24 cellular contexts compared by ENCODE assay signal in the genomic region with DNA sequence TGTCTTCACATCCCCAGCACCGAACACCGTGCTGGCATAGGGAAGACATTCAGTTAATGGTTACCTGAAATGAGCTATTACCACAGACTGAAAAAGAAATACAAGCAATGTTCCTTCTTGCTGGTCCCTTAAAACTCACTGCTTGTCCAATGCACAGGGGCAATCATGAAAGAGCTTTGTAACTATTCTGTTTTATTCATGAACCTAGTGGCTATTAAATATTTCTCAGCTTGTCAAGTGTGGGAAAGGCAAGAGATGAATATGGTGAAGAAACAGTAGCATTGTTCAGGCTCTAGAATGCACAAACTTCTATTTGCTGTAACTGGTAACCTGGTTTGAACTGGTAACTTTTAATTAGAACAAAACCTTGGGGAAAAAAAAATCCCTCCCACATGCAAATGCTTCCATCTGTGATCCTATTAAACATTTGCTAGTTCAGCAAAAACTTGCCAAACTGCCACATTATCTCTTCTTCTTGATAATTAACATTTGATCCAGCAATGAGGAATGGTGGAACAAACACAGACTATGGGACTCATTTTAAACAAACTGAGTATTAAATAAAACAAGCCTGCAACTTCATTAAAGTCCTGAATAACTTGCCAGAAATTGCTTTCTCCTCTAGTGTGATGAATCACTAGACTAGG. TPM values are rescaled to one million over a fixed set of nuclear protein-coding genes. Genes with fewer than 3 reads are reported as not detected.
"Had no signal": no experiment of that assay in that cellular context is flagged by ENCODE, and none has a peak within 500 bp of the region (broad histone marks: within the 10 kb centered on the region; RNA-seq: fewer than 3 reads in every experiment).

No MANE protein-coding gene starts in this region.

- FAIRE-seq: TTC549 had no signal

- H3K9me3 ChIP-seq: adrenal gland, ascending aorta, esophagus squamous epithelium, gastroesophageal sphincter, testis, uterus had no signal

- H3K9ac ChIP-seq: parathyroid adenoma had no signal

- H3K27ac Mint-ChIP-seq: activated naive CD8-positive, alpha-beta T cell; endodermal cell; nephron progenitor cell had no signal

- H3K4me1 Mint-ChIP-seq: endodermal cell had no signal

- DNase-seq: activated CD4-positive, alpha-beta T cell treated with anti-CD3 and anti-CD28 coated beads for 1 hour; activated gamma-delta T cell treated with Interleukin-2 at 50 U/mL for 16 hours; activated T-cell treated with anti-CD3 and anti-CD28 coated beads, Interleukin-2, amount 50 U/mL, for 1 hour; endodermal cell; esophagus squamous epithelium; head of caudate nucleus; hypothalamus; left cardiac atrium; mesenchymal stem cell; nephron progenitor cell; stimulated activated CD4-positive, alpha-beta T cell treated with anti-CD3 and anti-CD28 coated beads, Interleukin-2, amount 100 ng/mL, for 48 hours; stimulated activated naive CD4-positive, alpha-beta T cell; testis; trophoblast cell; uterus; WERI-Rb-1 had no signal

- H3K27ac ChIP-seq: adrenal gland, ascending aorta, coronary artery, esophagus squamous epithelium, gastroesophageal sphincter, parathyroid adenoma, testis, uterus, WERI-Rb-1 had no signal

- ATAC-seq: gastroesophageal sphincter, left cardiac atrium had no signal

- H3K4me3 Mint-ChIP-seq: activated naive CD8-positive, alpha-beta T cell; endodermal cell; nephron progenitor cell had no signal

- H3K36me3 ChIP-seq: adrenal gland, ascending aorta, esophagus squamous epithelium, gastroesophageal sphincter, uterus, WERI-Rb-1 had no signal

- H3K79me2 ChIP-seq: parathyroid adenoma had no signal

- H2AFZ ChIP-seq: parathyroid adenoma had no signal

- H3K36me3 Mint-ChIP-seq: activated naive CD8-positive, alpha-beta T cell had no signal

- H3K4me1 ChIP-seq: adrenal gland, ascending aorta, esophagus squamous epithelium, gastroesophageal sphincter, parathyroid adenoma, testis, uterus had no signal

- H3K4me3 ChIP-seq: adrenal gland, ascending aorta, coronary artery, esophagus squamous epithelium, gastroesophageal sphincter, testis, uterus had no signal

- H3K9me3 Mint-ChIP-seq: nephron progenitor cell had no signal

- H3K27me3 ChIP-seq: adrenal gland, ascending aorta, esophagus squamous epithelium, gastroesophageal sphincter, testis, uterus had no signal

RNA-seq across cellular contexts. Expression of gene KCTD16, which starts 36.4 kb away (rescaled TPM):
- total RNA-seq: esophagus squamous epithelium, lower leg skin had no signal
